In genomic region chr10:104582966-104583365, GRCh38 we compare ENCODE assay signal across 23 cellular contexts. TPM values are rescaled to one million over a fixed set of nuclear protein-coding genes. Genes with fewer than 3 reads are reported as not detected.
DNase-seq lines count a peak whose midpoint lies in the region; ATAC-seq, FAIRE-seq and TF ChIP-seq lines count a peak whose summit lies in the region.
"Had no signal": no experiment of that assay in that cellular context is flagged by ENCODE, and none has a peak within 500 bp of the region (broad histone marks: within the 10 kb centered on the region; RNA-seq: fewer than 3 reads in every experiment).

No MANE protein-coding gene starts in this region.

- FAIRE-seq in astrocyte (lab: Jason Lieb, UNC), result no peak
- FAIRE-seq: A204.1, GM12878, GM19239, H1 had no signal

- intact Hi-C loops in activated CD8-positive, alpha-beta T cell treated with anti-CD3 and anti-CD28 coated beads for 36 hours (cut with micrococcal nuclease), result no loop called here
- intact Hi-C loops in esophagus squamous epithelium (cut with DNase I), result no loop called here

- no peaks in the 10 kb centered on the region for H3K27me3 ChIP-seq in astrocyte (ENCODE audit: insufficient read depth, low read length)
- peaks cover 0 to 58% (median 0%) of the 10 kb centered on the region in 4 donors for H3K27me3 ChIP-seq in esophagus squamous epithelium
- H3K27me3 ChIP-seq: BLaER1 had no signal

- H3K27me3 Mint-ChIP-seq in activated CD8-positive, alpha-beta T cell treated with anti-CD3 and anti-CD28 coated beads, Interleukin-2, amount 10 ng/mL, durations not matched to agents 7 days and 5 days (ENCODE audit: low read depth), result peaks cover 8% of the 10 kb centered on the region
- peaks cover 16% of the 10 kb centered on the region for H3K27me3 Mint-ChIP-seq in activated CD8-positive, alpha-beta T cell treated with anti-CD3 and anti-CD28 coated beads for 36 hours
- peaks cover 2% of the 10 kb centered on the region for H3K27me3 Mint-ChIP-seq in astrocyte (ENCODE audit: low read depth, unreplicated experiment)

- no peaks in the 10 kb centered on the region for H4K20me1 ChIP-seq in astrocyte (ENCODE audit: insufficient read depth, low read length)
- H4K20me1 ChIP-seq: BLaER1 had no signal

- H3K36me3 ChIP-seq in astrocyte (ENCODE audit: insufficient read depth, low read length) (no peaks in the 10 kb centered on the region), esophagus squamous epithelium (no peaks in the 10 kb centered on the region)
- H3K36me3 ChIP-seq: BLaER1 had no signal

- peak overlapping the region; percentile 38 for H3K9ac ChIP-seq in astrocyte (ENCODE audit: low read length)
- H3K9ac ChIP-seq: BLaER1, GM23248 had no signal

- H3K4me2 ChIP-seq in astrocyte (ENCODE audit: low read length), result peak overlapping the region; percentile 47
- H3K4me2 ChIP-seq: BLaER1 had no signal

- ATAC-seq in activated CD8-positive, alpha-beta T cell treated with anti-CD3 and anti-CD28 coated beads, Interleukin-2, amount 10 ng/mL, durations not matched to agents 7 days and 5 days, result no peak
- ATAC-seq in activated CD8-positive, alpha-beta T cell treated with anti-CD3 and anti-CD28 coated beads for 36 hours, result no peak
- peak; percentile 17 for ATAC-seq in stimulated activated effector memory CD8-positive, alpha-beta T cell treated with anti-CD3 and anti-CD28 coated beads, Interleukin-12 subunit alpha, Interleukin-12 subunit beta, amount 100 ng/mL, for 72 hours
- ATAC-seq: CD8-positive, alpha-beta T cell had no signal

- no peak overlapping the region for H2AFZ ChIP-seq in astrocyte (ENCODE audit: low read depth, low read length)
- H2AFZ ChIP-seq: GM23248 had no signal

- POLR2A ChIA-PET in activated CD8-positive, alpha-beta T cell treated with anti-CD3 and anti-CD28 coated beads, Interleukin-2, amount 10 ng/mL, durations not matched to agents 7 days and 5 days (lab: Charles Lee), result no interaction called here
- POLR2A ChIA-PET in activated CD8-positive, alpha-beta T cell treated with anti-CD3 and anti-CD28 coated beads for 36 hours (lab: Charles Lee), result no interaction called here

- peak; percentile 2 for DNase-seq in activated CD8-positive, alpha-beta T cell treated with anti-CD3 and anti-CD28 coated beads, Interleukin-2, amount 10 ng/mL, durations not matched to agents 7 days and 5 days
- no peak for DNase-seq in activated CD8-positive, alpha-beta T cell treated with anti-CD3 and anti-CD28 coated beads for 36 hours
- DNase-seq in astrocyte (ENCODE audit: low read depth) (no peak), esophagus squamous epithelium (lab: John Stamatoyannopoulos, UW) (no peak), EL (no peak)
- DNase-seq in stimulated activated effector memory CD8-positive, alpha-beta T cell treated with anti-CD3 and anti-CD28 coated beads, Interleukin-12 subunit alpha, Interleukin-12 subunit beta, amount 100 ng/mL, for 72 hours (ENCODE audit: low spot score in 2 of 2), result no peak
- DNase-seq: Caco-2; CD4-positive, CD25-positive, alpha-beta regulatory T cell; CD8-positive, alpha-beta T cell; DMS153; DND-41; GDM1; GM23248; H7; HCEC 1CT had no signal

- H3K9me3 Mint-ChIP-seq in activated CD8-positive, alpha-beta T cell treated with anti-CD3 and anti-CD28 coated beads, Interleukin-2, amount 10 ng/mL, durations not matched to agents 7 days and 5 days (ENCODE audit: insufficient read depth), result no peaks in the 10 kb centered on the region
- H3K9me3 Mint-ChIP-seq in activated CD8-positive, alpha-beta T cell treated with anti-CD3 and anti-CD28 coated beads for 36 hours, result no peaks in the 10 kb centered on the region
- H3K9me3 Mint-ChIP-seq in astrocyte (ENCODE audit: unreplicated experiment), result peaks cover 1% of the 10 kb centered on the region
- no peaks in the 10 kb centered on the region for H3K9me3 Mint-ChIP-seq in stimulated activated effector memory CD8-positive, alpha-beta T cell treated with anti-CD3 and anti-CD28 coated beads, Interleukin-12 subunit alpha, Interleukin-12 subunit beta, amount 100 ng/mL, for 72 hours
- H3K9me3 Mint-ChIP-seq: CD8-positive, alpha-beta T cell had no signal

- H3K36me3 Mint-ChIP-seq in activated CD8-positive, alpha-beta T cell treated with anti-CD3 and anti-CD28 coated beads, Interleukin-2, amount 10 ng/mL, durations not matched to agents 7 days and 5 days (ENCODE audit: low read depth), result no peaks in the 10 kb centered on the region
- no peaks in the 10 kb centered on the region for H3K36me3 Mint-ChIP-seq in activated CD8-positive, alpha-beta T cell treated with anti-CD3 and anti-CD28 coated beads for 36 hours (ENCODE audit: low read depth)
- no peaks in the 10 kb centered on the region for H3K36me3 Mint-ChIP-seq in astrocyte (ENCODE audit: low read depth, unreplicated experiment)
- no peaks in the 10 kb centered on the region for H3K36me3 Mint-ChIP-seq in stimulated activated effector memory CD8-positive, alpha-beta T cell treated with anti-CD3 and anti-CD28 coated beads, Interleukin-12 subunit alpha, Interleukin-12 subunit beta, amount 100 ng/mL, for 72 hours
- H3K36me3 Mint-ChIP-seq: CD4-positive, CD25-positive, alpha-beta regulatory T cell; CD8-positive, alpha-beta T cell had no signal

- no peaks in the 10 kb centered on the region for H3K9me3 ChIP-seq in astrocyte (ENCODE audit: insufficient read depth, low read depth, low read length)
- no peaks in the 10 kb centered on the region for H3K9me3 ChIP-seq in esophagus squamous epithelium
- H3K9me3 ChIP-seq: BLaER1, Caco-2 had no signal

- WGBS in esophagus squamous epithelium, 2 donors, result 88 to 100% methylated on average over 1 of the region's 1 CpG

- CTCF ChIA-PET in activated CD8-positive, alpha-beta T cell treated with anti-CD3 and anti-CD28 coated beads, Interleukin-2, amount 10 ng/mL, durations not matched to agents 7 days and 5 days (lab: Charles Lee), result interaction anchor here (1.1 kb wide), 1 partner anchor 24 kb away, joined by 3 read pairs; no protein-coding TSS in a partner anchor
- CTCF ChIA-PET in activated CD8-positive, alpha-beta T cell treated with anti-CD3 and anti-CD28 coated beads for 36 hours (lab: Charles Lee), result interaction anchor here (1.3 kb wide), 1 partner anchor 20 kb away, joined by 4 read pairs; no protein-coding TSS in a partner anchor

- H3K4me1 ChIP-seq in astrocyte (ENCODE audit: insufficient read depth, low read length) (peaks cover 8% of the 10 kb centered on the region), esophagus squamous epithelium (peaks cover 0 to 7% (median 0%) of the 10 kb centered on the region in 3 donors)
- H3K4me1 ChIP-seq: BLaER1, Caco-2 had no signal

- no peak overlapping the region for H3K27ac ChIP-seq in astrocyte (ENCODE audit: low read depth, low read length)
- H3K27ac ChIP-seq in esophagus squamous epithelium, result no peak overlapping the region
- H3K27ac ChIP-seq: 22Rv1, BLaER1, C4-2B had no signal

- peaks cover 7% of the 10 kb centered on the region for H3K4me1 Mint-ChIP-seq in activated CD8-positive, alpha-beta T cell treated with anti-CD3 and anti-CD28 coated beads, Interleukin-2, amount 10 ng/mL, durations not matched to agents 7 days and 5 days (ENCODE audit: low read depth)
- H3K4me1 Mint-ChIP-seq in activated CD8-positive, alpha-beta T cell treated with anti-CD3 and anti-CD28 coated beads for 36 hours (ENCODE audit: low read depth), result peaks cover 22% of the 10 kb centered on the region
- peaks cover 19% of the 10 kb centered on the region for H3K4me1 Mint-ChIP-seq in astrocyte (ENCODE audit: low read depth, unreplicated experiment)
- H3K4me1 Mint-ChIP-seq in stimulated activated effector memory CD8-positive, alpha-beta T cell treated with anti-CD3 and anti-CD28 coated beads, Interleukin-12 subunit alpha, Interleukin-12 subunit beta, amount 100 ng/mL, for 72 hours, result peaks cover 19% of the 10 kb centered on the region
- H3K4me1 Mint-ChIP-seq: B cell had no signal

- H3K79me2 ChIP-seq in astrocyte (ENCODE audit: insufficient read depth, low read length), result no peaks in the 10 kb centered on the region

- TF ChIP-seq POLR2A in esophagus squamous epithelium (IDR thresholded peaks at IDR 0.05), result no peak

- TF ChIP-seq CTCF in activated CD8-positive, alpha-beta T cell treated with anti-CD3 and anti-CD28 coated beads for 36 hours (IDR thresholded peaks at IDR 0.05), result no peak
- TF ChIP-seq CTCF in astrocyte (IDR thresholded peaks at IDR 0.05; ENCODE audit: insufficient read depth, low read depth, low read length) (no peak), esophagus squamous epithelium (IDR thresholded peaks at IDR 0.05) (no peak)

- H3K27ac Mint-ChIP-seq in activated CD8-positive, alpha-beta T cell treated with anti-CD3 and anti-CD28 coated beads, Interleukin-2, amount 10 ng/mL, durations not matched to agents 7 days and 5 days, result no peak overlapping the region
- H3K27ac Mint-ChIP-seq in activated CD8-positive, alpha-beta T cell treated with anti-CD3 and anti-CD28 coated beads for 36 hours, result no peak overlapping the region
- no peak overlapping the region for H3K27ac Mint-ChIP-seq in astrocyte (ENCODE audit: unreplicated experiment)
- no peak overlapping the region for H3K27ac Mint-ChIP-seq in stimulated activated effector memory CD8-positive, alpha-beta T cell treated with anti-CD3 and anti-CD28 coated beads, Interleukin-12 subunit alpha, Interleukin-12 subunit beta, amount 100 ng/mL, for 72 hours
- H3K27ac Mint-ChIP-seq: B cell; CD8-positive, alpha-beta T cell had no signal

- H3K4me3 ChIP-seq in astrocyte (ENCODE audit: insufficient read depth, low read depth, low read length) (no peak overlapping the region), esophagus squamous epithelium (no peak overlapping the region)
- H3K4me3 ChIP-seq: BLaER1, GM12878, GM23248 had no signal

- H3K4me3 Mint-ChIP-seq in activated CD8-positive, alpha-beta T cell treated with anti-CD3 and anti-CD28 coated beads, Interleukin-2, amount 10 ng/mL, durations not matched to agents 7 days and 5 days, result no peak overlapping the region
- H3K4me3 Mint-ChIP-seq in activated CD8-positive, alpha-beta T cell treated with anti-CD3 and anti-CD28 coated beads for 36 hours, result no peak overlapping the region
- no peak overlapping the region for H3K4me3 Mint-ChIP-seq in astrocyte (ENCODE audit: unreplicated experiment)
- no peak overlapping the region for H3K4me3 Mint-ChIP-seq in stimulated activated effector memory CD8-positive, alpha-beta T cell treated with anti-CD3 and anti-CD28 coated beads, Interleukin-12 subunit alpha, Interleukin-12 subunit beta, amount 100 ng/mL, for 72 hours
- H3K4me3 Mint-ChIP-seq: B cell; CD4-positive, CD25-positive, alpha-beta regulatory T cell; CD8-positive, alpha-beta T cell had no signal

RNA-seq across cellular contexts. Expression of gene SORCS3, which starts 58.1 kb away (rescaled TPM):
- total RNA-seq in activated CD8-positive, alpha-beta T cell treated with anti-CD3 and anti-CD28 coated beads, Interleukin-2, amount 10 ng/mL, durations not matched to agents 7 days and 5 days, result not detected
- total RNA-seq in activated CD8-positive, alpha-beta T cell treated with anti-CD3 and anti-CD28 coated beads for 36 hours, result not detected
- 0.91 and 1.00 TPM in 2 replicates for total RNA-seq in astrocyte
- not detected for total RNA-seq in esophagus squamous epithelium
- total RNA-seq: B cell; CD4-positive, CD25-positive, alpha-beta regulatory T cell; GM12878; GM23248 had no signal
